Comparison of ENCODE assay signal across 11 cellular contexts in the genomic region with DNA sequence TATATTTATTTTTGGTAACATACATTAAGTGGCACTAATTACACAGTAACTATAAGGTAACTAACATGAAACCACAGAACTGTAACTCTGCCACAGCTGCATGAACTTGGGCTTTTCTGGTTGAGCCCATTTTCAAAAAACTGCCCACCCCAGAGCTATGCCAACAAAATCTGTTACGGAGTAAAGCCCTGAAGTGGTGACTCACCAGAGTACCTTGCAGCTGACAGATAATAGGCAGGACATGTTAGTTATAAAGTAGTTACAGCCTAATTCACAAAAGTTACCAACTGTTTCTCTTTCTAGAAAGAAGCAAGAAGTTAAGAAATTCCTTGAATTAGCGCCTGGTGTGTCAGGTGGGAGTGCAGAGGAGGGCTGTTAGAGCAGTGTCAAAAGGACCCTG. TPM values are rescaled to one million over a fixed set of nuclear protein-coding genes. Genes with fewer than 3 reads are reported as not detected.
A peak's percentile ranks its signal among the peaks of the same experiment; 100 is the strongest.
DNase-seq lines count a peak whose midpoint lies in the region; ATAC-seq and TF ChIP-seq lines count a peak whose summit lies in the region.
"Had no signal": no experiment of that assay in that cellular context is flagged by ENCODE, and none has a peak within 500 bp of the region (broad histone marks: within the 10 kb centered on the region; RNA-seq: fewer than 3 reads in every experiment).

No MANE protein-coding gene starts in this region.

- in situ Hi-C loops in IMR-90 (cut with MboI; ENCODE audit: low sequenced_read_pairs), result no loop called here

- no peak overlapping the region for H2AFZ ChIP-seq in IMR-90 (replicated peaks; ENCODE audit: low read length, poor library complexity)

- no peak overlapping the region for H3K23ac ChIP-seq in IMR-90 (ENCODE audit: low read depth, low read length)

- peak overlapping the region in 5 of 10 experiments; percentile 91 to 94 (median 92); a peak in 7 of 20 replicates for H3K4me3 ChIP-seq in BLaER1 treated with 17β-estradiol and CSF1 and Interleukin-3, amounts not matched to agents 10 nM and 100 nM
- H3K4me3 ChIP-seq in IMR-90 (ENCODE audit: insufficient read depth, low read depth, low read length), result no peak overlapping the region
- no peak overlapping the region for H3K4me3 ChIP-seq in adrenal gland
- H3K4me3 ChIP-seq in muscle layer of duodenum (ENCODE audit: low read depth in 1 of 2, low read length in 2 of 2), result no peak overlapping the region

- peak overlapping the region; percentile 77 to 98 (median 92) for H3K4me2 ChIP-seq in BLaER1 treated with 17β-estradiol and CSF1 and Interleukin-3, amounts not matched to agents 10 nM and 100 nM
- no peak overlapping the region for H3K4me2 ChIP-seq in IMR-90 (ENCODE audit: low read depth, low read length)

- TF ChIP-seq CTCF in IMR-90 (conservative IDR thresholded peaks at IDR 0.05; ENCODE audit: low read depth, low read length), result no peak
- no peak for TF ChIP-seq CTCF in adrenal gland (IDR thresholded peaks at IDR 0.05)

- H2BK20ac ChIP-seq in IMR-90 (ENCODE audit: low read depth, low read length), result no peak overlapping the region

- no peak overlapping the region; the same call in 2 of the 3 replicates for H2BK15ac ChIP-seq in IMR-90 (ENCODE audit: low read depth, low read length)

- H4K8ac ChIP-seq in IMR-90 (ENCODE audit: low read depth in 2 of 2, low read length in 2 of 2), result no peak overlapping the region; a peak in 2 of 4 replicates

- peak overlapping the region in 10 of 11 experiments; percentile 93 to 98 (median 97); a peak in 18 of 22 replicates for H3K9ac ChIP-seq in BLaER1 treated with 17β-estradiol and CSF1 and Interleukin-3, amounts not matched to agents 10 nM and 100 nM
- no peak overlapping the region for H3K9ac ChIP-seq in IMR-90 (ENCODE audit: low read depth, low read length)

- no peak for ATAC-seq in IMR-90 (ENCODE audit: low read depth)

- no peak overlapping the region for H2AK5ac ChIP-seq in IMR-90 (ENCODE audit: low read depth, low read length)

- H3K9me3 ChIP-seq in BLaER1 treated with 17β-estradiol and CSF1 and Interleukin-3, amounts not matched to agents 10 nM and 100 nM (replicated peaks in 1 of 11), result no peaks in the 10 kb centered on the region; a peak in 1 of 22 replicates
- H3K9me3 ChIP-seq in IMR-90 (ENCODE audit: control insufficient read depth, insufficient read depth, low read length) (no peaks in the 10 kb centered on the region), adrenal gland (replicated peaks in 1 of 3) (no peaks in the 10 kb centered on the region), muscle layer of duodenum (ENCODE audit: control insufficient read depth in 1 of 2, low read length in 2 of 2) (no peaks in the 10 kb centered on the region)

- POLR2A ChIA-PET in IMR-90 (lab: Charles Lee; ENCODE audit: unreplicated experiment), result no interaction called here

- no peak overlapping the region for H4K91ac ChIP-seq in IMR-90 (ENCODE audit: insufficient read depth, low read depth, low read length)

- peaks cover 41 to 76% (median 58%) of the 10 kb centered on the region in 10 experiments for H3K4me1 ChIP-seq in BLaER1 treated with 17β-estradiol and CSF1 and Interleukin-3, amounts not matched to agents 10 nM and 100 nM
- H3K4me1 ChIP-seq in IMR-90 (ENCODE audit: control insufficient read depth, insufficient read depth, low read length), result peaks cover 29% of the 10 kb centered on the region
- peaks cover 16 to 37% of the 10 kb centered on the region in 2 donors for H3K4me1 ChIP-seq in adrenal gland (replicated peaks in 1 of 2)
- peaks cover 5 to 25% of the 10 kb centered on the region in 2 donors for H3K4me1 ChIP-seq in muscle layer of duodenum (ENCODE audit: control insufficient read depth in 1 of 2, insufficient read depth in 2 of 2, low read length in 2 of 2)

- no peak for TF ChIP-seq RAD21 in IMR-90 (IDR thresholded peaks at IDR 0.05; ENCODE audit: low read length)

- H3K18ac ChIP-seq in IMR-90 (ENCODE audit: low read depth, low read length), result no peak overlapping the region

- peak overlapping the region; percentile 84 to 97 (median 93); a peak in 20 of 22 replicates for H3K27ac ChIP-seq in BLaER1 treated with 17β-estradiol and CSF1 and Interleukin-3, amounts not matched to agents 10 nM and 100 nM
- H3K27ac ChIP-seq in IMR-90 (ENCODE audit: insufficient read depth, low read length), result peak overlapping the region; percentile 32; the same call in 1 of the 2 replicates
- peak overlapping the region in 3 of 5 donors; percentile 87 to 95 (median 92) for H3K27ac ChIP-seq in adrenal gland
- peak overlapping the region; percentile 88 for H3K27ac ChIP-seq in muscle layer of duodenum (ENCODE audit: low read length)

- H3K27me3 ChIP-seq in BLaER1 treated with 17β-estradiol and CSF1 and Interleukin-3, amounts not matched to agents 10 nM and 100 nM, result no peaks in the 10 kb centered on the region
- H3K27me3 ChIP-seq in IMR-90 (ENCODE audit: control insufficient read depth, insufficient read depth, low read length), result no peaks in the 10 kb centered on the region
- H3K27me3 ChIP-seq in adrenal gland, result no peaks in the 10 kb centered on the region
- H3K27me3 ChIP-seq in muscle layer of duodenum (ENCODE audit: low read depth, low read length), result no peaks in the 10 kb centered on the region

- H4K20me1 ChIP-seq in BLaER1 treated with 17β-estradiol and CSF1 and Interleukin-3, amounts not matched to agents 10 nM and 100 nM, result peaks cover 35 to 59% (median 48%) of the 10 kb centered on the region in 11 experiments; a peak in 19 of 22 replicates
- peaks cover 34% of the 10 kb centered on the region for H4K20me1 ChIP-seq in IMR-90 (ENCODE audit: insufficient read depth, low read length)

- H3K14ac ChIP-seq in IMR-90 (replicated peaks; ENCODE audit: low read depth, low read length), result no peak overlapping the region

- H2AK9ac ChIP-seq in IMR-90 (replicated peaks; ENCODE audit: low read depth, low read length, poor library complexity), result no peak overlapping the region

- peaks cover 28 to 63% of the 10 kb centered on the region in 2 experiments for H3K79me1 ChIP-seq in IMR-90 (ENCODE audit: low read depth in 1 of 2, low read length in 2 of 2)

- peak overlapping the region; percentile 28; the same call in 1 of the 2 replicates for H3K4ac ChIP-seq in IMR-90 (ENCODE audit: low read depth, low read length)

- peak overlapping the region; percentile 64 for H2BK5ac ChIP-seq in IMR-90 (ENCODE audit: low read depth, low read length, poor library complexity, severe bottlenecking)

- H2BK120ac ChIP-seq in IMR-90 (ENCODE audit: low read depth, low read length), result no peak overlapping the region

- H3K36me3 ChIP-seq in BLaER1 treated with 17β-estradiol and CSF1 and Interleukin-3, amounts not matched to agents 10 nM and 100 nM, result peaks cover 87 to 93% (median 91%) of the 10 kb centered on the region in 11 experiments
- H3K36me3 ChIP-seq in IMR-90 (ENCODE audit: control insufficient read depth, insufficient read depth, low read length), result peaks cover 44% of the 10 kb centered on the region
- peaks cover 0 to 66% of the 10 kb centered on the region in 2 donors for H3K36me3 ChIP-seq in adrenal gland (replicated peaks in 1 of 2)
- peaks cover 29 to 51% of the 10 kb centered on the region in 2 donors for H3K36me3 ChIP-seq in muscle layer of duodenum (ENCODE audit: control insufficient read depth in 1 of 2, insufficient read depth in 2 of 2, low read length in 2 of 2)

- no peak overlapping the region for H4K5ac ChIP-seq in IMR-90 (ENCODE audit: low read depth, low read length)

- BruUV-seq in IMR-90 (replicated peaks; lab: Mats Ljungman, UMichigan), result TSS peak; percentile 85

- H3K9me1 ChIP-seq in IMR-90 (ENCODE audit: insufficient read depth, low read length), result 0 out of 2 replicates have a peak, but pooled peaks cover 7% of the 10 kb centered on the region

- CTCF ChIA-PET in IMR-90 (lab: Yijun Ruan, JAX), result no interaction called here

- H3K56ac ChIP-seq in IMR-90 (ENCODE audit: extremely low read depth, insufficient read depth, low read length), result 0 out of 2 replicates have a peak overlapping the region, but pooled peaks have one; percentile 7

- DNase-seq in IMR-90, result peak; percentile 56
- DNase-seq in adrenal gland, result no peak
- DNase-seq in SK-N-DZ (ENCODE audit: low spot score), result no peak
- DNase-seq in HT-29 (ENCODE audit: low spot score), result no peak
- DNase-seq in stimulated activated CD4-positive, alpha-beta T cell treated with anti-CD3 and anti-CD28 coated beads, Interleukin-2, amount 100 ng/mL, for 48 hours, result no peak
- DNase-seq in GF-D8 (lab: John Stamatoyannopoulos, UW), result no peak
- DNase-seq: anterior cingulate cortex; stimulated activated CD4-positive, alpha-beta T cell treated with anti-CD3 and anti-CD28 coated beads, Interleukin-4, amount 100 ng/mL, for 24 hours had no signal

- 100% methylated on average over 1 of the region's 2 CpGs; no CpG with 5 or more reads in 1 of the 2 experiments for WGBS in IMR-90 (ENCODE audit: extremely low coverage in 2 of 2, insufficient read length in 1 of 2), 2 experiments
- WGBS in adrenal gland, 4 donors, result 69 to 82% (median 72%) methylated on average over 2 of the region's 2 CpGs

- TF ChIP-seq POLR2A in IMR-90 (IDR thresholded peaks at IDR 0.05; ENCODE audit: low read depth, low read length) (no peak), adrenal gland (IDR thresholded peaks at IDR 0.05) (no peak)

- dilution Hi-C loops in IMR-90 (cut with HindIII; ENCODE audit: low sequenced_read_pairs, unreplicated experiment), result no loop called here

- intact Hi-C loops in IMR-90 (cut with micrococcal nuclease), result no loop called here
- intact Hi-C loops in adrenal gland (cut with DNase I), result loop anchor here (5.0 to 10.0 kb wide), 2 partner anchors 45 to 48 kb away; no protein-coding TSS in a partner anchor

RNA-seq across cellular contexts. Expression of a gene that starts 1.5 kb away (rescaled TPM):
- total RNA-seq in IMR-90 (2012; rRNA removed), result 126 and 128 TPM in 2 replicates
- polyA plus RNA-seq in IMR-90 (2012; rRNA removed), result 680 and 1,004 TPM in 2 replicates
- polyA plus RNA-seq in IMR-90 (2012; cell fraction: cytosol; rRNA removed), result 950 and 1,047 TPM in 2 replicates
- polyA plus RNA-seq in IMR-90 (2012; cell fraction: nucleus; rRNA removed; ENCODE audit: low replicate concordance), result 169 and 330 TPM in 2 replicates
- total RNA-seq in adrenal gland, result 1,000 to 10,000 TPM in 2 of 8 donors, 100 to 1,000 TPM in 6; 429 to 1,200 (median 517) TPM
- polyA plus RNA-seq in adrenal gland, result 100 to 1,000 TPM in 2 of 3 donors, 10 to 100 TPM in 1; 60.3 to 942 (median 567) TPM
- 103 and 122 TPM in 2 replicates for polyA plus RNA-seq in SK-N-DZ (2014; cell fraction: cytosol; rRNA removed)
- polyA plus RNA-seq in SK-N-DZ (2014; cell fraction: nucleus; rRNA removed), result 56.1 and 66.9 TPM in 2 replicates
- total RNA-seq in HT-29 (2014; rRNA removed; shearing (Covaris generic)), result 500 and 516 TPM in 2 replicates
- total RNA-seq: RPMI7951 had no signal

RNA-seq across cellular contexts. Expression of a gene that starts 19.8 kb away (rescaled TPM):
- total RNA-seq in IMR-90 (2012; rRNA removed) (28.6 and 29.9 TPM in 2 replicates), adrenal gland (10 to 100 TPM; 14.2 to 56.9 (median 40.0) TPM)
- polyA plus RNA-seq in IMR-90 (2012; rRNA removed) (36.1 and 42.3 TPM in 2 replicates), adrenal gland (10 to 100 TPM; 41.4 to 71.0 (median 53.4) TPM)
- polyA plus RNA-seq in IMR-90 (2012; cell fraction: cytosol; rRNA removed), result 14.9 and 18.2 TPM in 2 replicates
- 35.6 and 104 TPM in 2 replicates for polyA plus RNA-seq in IMR-90 (2012; cell fraction: nucleus; rRNA removed; ENCODE audit: low replicate concordance)
- polyA plus RNA-seq in SK-N-DZ (2014; cell fraction: cytosol; rRNA removed), result 10.6 and 13.6 TPM in 2 replicates
- 12.6 and 24.1 TPM in 2 replicates for polyA plus RNA-seq in SK-N-DZ (2014; cell fraction: nucleus; rRNA removed)
- 8.0 and 14.7 TPM in 2 replicates for total RNA-seq in HT-29 (2014; rRNA removed; shearing (Covaris generic))

RNA-seq across cellular contexts. Expression of a gene that starts 52.2 kb away (rescaled TPM):
- total RNA-seq in IMR-90 (2012; rRNA removed), result 879 and 897 TPM in 2 replicates
- polyA plus RNA-seq in IMR-90 (2012; rRNA removed), result 369 and 383 TPM in 2 replicates
- 692 and 1,180 TPM in 2 replicates for polyA plus RNA-seq in IMR-90 (2012; cell fraction: cytosol; rRNA removed)
- 208 and 242 TPM in 2 replicates for polyA plus RNA-seq in IMR-90 (2012; cell fraction: nucleus; rRNA removed; ENCODE audit: low replicate concordance)
- total RNA-seq in adrenal gland, result 100 to 1,000 TPM; 357 to 913 (median 482) TPM
- polyA plus RNA-seq in adrenal gland, result 100 to 1,000 TPM; 185 to 796 (median 189) TPM
- polyA plus RNA-seq in SK-N-DZ (2014; cell fraction: cytosol; rRNA removed), result 289 and 303 TPM in 2 replicates
- polyA plus RNA-seq in SK-N-DZ (2014; cell fraction: nucleus; rRNA removed), result 135 and 139 TPM in 2 replicates
- 199 and 229 TPM in 2 replicates for total RNA-seq in HT-29 (2014; rRNA removed; shearing (Covaris generic))

RNA-seq across cellular contexts. Expression of a gene that starts 52.6 kb away (rescaled TPM):
- 12.8 and 15.1 TPM in 2 replicates for total RNA-seq in IMR-90 (2012; rRNA removed)
- polyA plus RNA-seq in IMR-90 (2012; rRNA removed), result 43.2 and 46.6 TPM in 2 replicates
- polyA plus RNA-seq in IMR-90 (2012; cell fraction: cytosol; rRNA removed), result 32.0 and 57.4 TPM in 2 replicates
- polyA plus RNA-seq in IMR-90 (2012; cell fraction: nucleus; rRNA removed; ENCODE audit: low replicate concordance), result 14.9 and 15.1 TPM in 2 replicates
- total RNA-seq in adrenal gland, result 10 to 100 TPM; 31.7 to 83.3 (median 46.0) TPM
- polyA plus RNA-seq in adrenal gland, result 100 to 1,000 TPM in 1 of 3 donors, 10 to 100 TPM in 2; 26.9 to 116 (median 33.7) TPM
- polyA plus RNA-seq in SK-N-DZ (2014; cell fraction: cytosol; rRNA removed), result 13.0 and 15.2 TPM in 2 replicates
- polyA plus RNA-seq in SK-N-DZ (2014; cell fraction: nucleus; rRNA removed), result 1.9 and 5.5 TPM in 2 replicates
- total RNA-seq in HT-29 (2014; rRNA removed; shearing (Covaris generic)), result 26.6 TPM in 2 replicates

Comparison
In these comparisons a context has a peak if more than half of its experiments do, and no peak if none do; other contexts are left out.
1. H3K27ac ChIP-seq: peak in every context shown above with its lines; median percentile 93 in BLaER1 treated with 17β-estradiol and CSF1 and Interleukin-3, amounts not matched to agents 10 nM and 100 nM; 92 in adrenal gland; 88 in muscle layer of duodenum; 32 in IMR-90.